Comparison of ENCODE assay signal across 23 cellular contexts in genomic region chr22:26433805-26434204, GRCh38. TPM values are rescaled to one million over a fixed set of nuclear protein-coding genes. Genes with fewer than 3 reads are reported as not detected.
A peak's percentile ranks its signal among the peaks of the same experiment; 100 is the strongest.
DNase-seq lines count a peak whose midpoint lies in the region; ATAC-seq, FAIRE-seq and TF ChIP-seq lines count a peak whose summit lies in the region.
"Had no signal": no experiment of that assay in that cellular context is flagged by ENCODE, and none has a peak within 500 bp of the region (broad histone marks: within the 10 kb centered on the region; RNA-seq: fewer than 3 reads in every experiment).

No MANE protein-coding gene starts in this region.

- no peaks in the 10 kb centered on the region for H3K9me2 ChIP-seq in MM.1S (replicated peaks; ENCODE audit: insufficient read depth, low read length)

- H4K20me1 ChIP-seq in GM12878 (ENCODE audit: control insufficient read depth, insufficient read depth), result peaks cover 4% of the 10 kb centered on the region; the same call in 1 of the 2 replicates
- H4K20me1 ChIP-seq in MM.1S (ENCODE audit: insufficient read depth, low read length), result no peaks in the 10 kb centered on the region

- no peak for TF ChIP-seq POLR2A in GM12878 (IDR thresholded peaks at IDR 0.05; ENCODE audit: low read depth, low read length)

- TF ChIP-seq CTCF in GM12878 (IDR thresholded peaks at IDR 0.05 in 2 of 3, conservative IDR thresholded peaks at IDR 0.05 in 1 of 3; ENCODE audit: control insufficient read depth in 2 of 3, extremely low read depth in 1 of 3, insufficient read depth in 1 of 3, low read depth in 3 of 3, low read length in 3 of 3), result no peak
- TF ChIP-seq CTCF in MM.1S (IDR thresholded peaks at IDR 0.05; ENCODE audit: low read length), result no peak

- H3K9me3 ChIP-seq in GM12878 (replicated peaks; ENCODE audit: control insufficient read depth, insufficient read depth, low read length), result no peaks in the 10 kb centered on the region
- no peaks in the 10 kb centered on the region for H3K9me3 ChIP-seq in MM.1S (replicated peaks; ENCODE audit: insufficient read depth, low read length)
- H3K9me3 ChIP-seq: A549; BE2C; BLaER1 treated with 17β-estradiol and CSF1 and Interleukin-3, amounts not matched to agents 10 nM and 100 nM; Caco-2; HAP-1 had no signal

- no peaks in the 10 kb centered on the region for H3K27me3 Mint-ChIP-seq in stimulated activated naive CD8-positive, alpha-beta T cell treated with anti-CD3 and anti-CD28 coated beads, Interleukin-15, Interleukin-2, amounts not matched to agents 100 ng/mL and 50 ng/mL, for 24 hours
- no peaks in the 10 kb centered on the region for H3K27me3 Mint-ChIP-seq in stimulated activated naive CD8-positive, alpha-beta T cell treated with anti-CD3 and anti-CD28 coated beads, Interleukin-15, amount 100 ng/mL, for 72 hours
- H3K27me3 Mint-ChIP-seq in memory B cell, result no peaks in the 10 kb centered on the region
- H3K27me3 Mint-ChIP-seq: CD4-positive, CD25-positive, alpha-beta regulatory T cell had no signal

- H3F3A ChIP-seq in MM.1S (ENCODE audit: insufficient read depth, low read length), result peaks cover 27% of the 10 kb centered on the region

- H3K9ac ChIP-seq in GM12878 (ENCODE audit: control insufficient read depth, insufficient read depth, low read length), result no peak overlapping the region
- no peak overlapping the region for H3K9ac ChIP-seq in MM.1S (ENCODE audit: low read length)
- H3K9ac ChIP-seq: BLaER1 treated with 17β-estradiol and CSF1 and Interleukin-3, amounts not matched to agents 10 nM and 100 nM had no signal

- in situ Hi-C loops in GM12878 (cut with MboI), result no loop called here

- H3K27me3 ChIP-seq in GM12878 (replicated peaks in 1 of 2; ENCODE audit: control insufficient read depth in 2 of 2, insufficient read depth in 2 of 2, low read length in 1 of 2) (no peaks in the 10 kb centered on the region), MM.1S (replicated peaks; ENCODE audit: insufficient read depth, low read length) (no peaks in the 10 kb centered on the region)
- H3K27me3 ChIP-seq: BLaER1 treated with 17β-estradiol and CSF1 and Interleukin-3, amounts not matched to agents 10 nM and 100 nM had no signal

- WGBS in GM12878 (ENCODE audit: insufficient coverage, insufficient replicate concordance, low lambda C conversion rate, missing lambda C conversion rate), result 96% methylated on average over 25 of the region's 25 CpGs

- H3K4me2 ChIP-seq in GM12878 (ENCODE audit: control insufficient read depth, insufficient read depth) (no peak overlapping the region), MM.1S (ENCODE audit: low read depth, low read length) (no peak overlapping the region)
- H3K4me2 ChIP-seq: A549 had no signal

- H3K27ac Mint-ChIP-seq in stimulated activated naive CD8-positive, alpha-beta T cell treated with anti-CD3 and anti-CD28 coated beads, Interleukin-15, Interleukin-2, amounts not matched to agents 100 ng/mL and 50 ng/mL, for 24 hours, result no peak overlapping the region
- no peak overlapping the region for H3K27ac Mint-ChIP-seq in stimulated activated naive CD8-positive, alpha-beta T cell treated with anti-CD3 and anti-CD28 coated beads, Interleukin-15, amount 100 ng/mL, for 72 hours
- H3K27ac Mint-ChIP-seq in memory B cell, result peak overlapping the region; percentile 76
- H3K27ac Mint-ChIP-seq: CD8-positive, alpha-beta T cell; HFFc6 had no signal

- H2AFZ ChIP-seq in GM12878 (ENCODE audit: control insufficient read depth, low read depth, low read length) (no peak overlapping the region), MM.1S (ENCODE audit: low read length) (no peak overlapping the region)

- H3K4me3 ChIP-seq in GM12878 (no peak overlapping the region), MM.1S (ENCODE audit: low read length) (no peak overlapping the region)
- H3K4me3 ChIP-seq: A549; BLaER1 treated with 17β-estradiol and CSF1 and Interleukin-3, amounts not matched to agents 10 nM and 100 nM; HAP-1 had no signal

- no peak for TF ChIP-seq RAD21 in GM12878 (IDR thresholded peaks at IDR 0.05; ENCODE audit: insufficient read depth, low read depth, low read length)

- H3K36me3 Mint-ChIP-seq in stimulated activated naive CD8-positive, alpha-beta T cell treated with anti-CD3 and anti-CD28 coated beads, Interleukin-15, Interleukin-2, amounts not matched to agents 100 ng/mL and 50 ng/mL, for 24 hours (ENCODE audit: low read depth), result peaks cover 40% of the 10 kb centered on the region
- H3K36me3 Mint-ChIP-seq in memory B cell, result peaks cover 11% of the 10 kb centered on the region

- SMC1A ChIA-PET in GM12878 (lab: Charles Lee; ENCODE audit: uncharacterized antibody, unreplicated experiment), result interaction anchor here (1.9 kb wide), 1 partner anchor 45 kb away, joined by 6 read pairs; no protein-coding TSS in a partner anchor

- POLR2A ChIA-PET in GM12878 (lab: Charles Lee), result no interaction called here

- intact Hi-C loops in GM12878 (cut with micrococcal nuclease; ENCODE audit: unreplicated experiment), result loop anchor here (5.0 kb wide), 1 partner anchor 48 kb away; the partner anchor contains the start of genes HPS4 and SRRD

- no peak overlapping the region for H3K27ac ChIP-seq in GM12878 (ENCODE audit: control insufficient read depth, insufficient read depth)
- H3K27ac ChIP-seq in MM.1S (ENCODE audit: low read length), result no peak overlapping the region
- H3K27ac ChIP-seq: A549 had no signal

- RAD21 ChIA-PET in GM12878 (lab: Charles Lee; ENCODE audit: unreplicated experiment), result no interaction called here

- no peak for ATAC-seq in stimulated activated naive CD8-positive, alpha-beta T cell treated with anti-CD3 and anti-CD28 coated beads, Interleukin-15, amount 100 ng/mL, for 72 hours
- ATAC-seq in GM12878 (no peak), memory B cell (ENCODE audit: low read depth) (no peak), GM21381 (IDR thresholded peaks at IDR 0.05; ENCODE audit: unreplicated experiment) (no peak)
- ATAC-seq: A549; CD8-positive, alpha-beta T cell had no signal

- peaks cover 26% of the 10 kb centered on the region for H3K4me1 ChIP-seq in GM12878 (ENCODE audit: control insufficient read depth, insufficient read depth, low read length)
- H3K4me1 ChIP-seq in MM.1S (ENCODE audit: low read length), result peaks cover 37% of the 10 kb centered on the region
- H3K4me1 ChIP-seq: A549, BE2C had no signal

- H3K4me1 Mint-ChIP-seq in stimulated activated naive CD8-positive, alpha-beta T cell treated with anti-CD3 and anti-CD28 coated beads, Interleukin-15, Interleukin-2, amounts not matched to agents 100 ng/mL and 50 ng/mL, for 24 hours (ENCODE audit: low read depth), result peaks cover 52% of the 10 kb centered on the region
- H3K4me1 Mint-ChIP-seq in stimulated activated naive CD8-positive, alpha-beta T cell treated with anti-CD3 and anti-CD28 coated beads, Interleukin-15, amount 100 ng/mL, for 72 hours, result peaks cover 71% of the 10 kb centered on the region
- peaks cover 45% of the 10 kb centered on the region for H3K4me1 Mint-ChIP-seq in memory B cell

- H3K79me2 ChIP-seq in GM12878 (ENCODE audit: control insufficient read depth, insufficient read depth, low read length), result peaks cover 29% of the 10 kb centered on the region
- H3K79me2 ChIP-seq in MM.1S (ENCODE audit: low read length), result peaks cover 53% of the 10 kb centered on the region

- CTCF ChIA-PET in GM12878 (lab: Yijun Ruan, JAX), result interaction anchor here (1.4 to 1.6 kb wide), 3 partner anchors 10 to 241 kb away, joined by 3 to 6 read pairs (median 4); no protein-coding TSS in a partner anchor

- no peaks in the 10 kb centered on the region for H3K9me3 Mint-ChIP-seq in stimulated activated naive CD8-positive, alpha-beta T cell treated with anti-CD3 and anti-CD28 coated beads, Interleukin-15, Interleukin-2, amounts not matched to agents 100 ng/mL and 50 ng/mL, for 24 hours
- H3K9me3 Mint-ChIP-seq in stimulated activated naive CD8-positive, alpha-beta T cell treated with anti-CD3 and anti-CD28 coated beads, Interleukin-15, amount 100 ng/mL, for 72 hours, result no peaks in the 10 kb centered on the region
- H3K9me3 Mint-ChIP-seq in memory B cell, result no peaks in the 10 kb centered on the region
- H3K9me3 Mint-ChIP-seq: CD4-positive, CD25-positive, alpha-beta regulatory T cell; CD8-positive, alpha-beta T cell; HFFc6 had no signal

- peaks cover 3 to 8% of the 10 kb centered on the region in 2 experiments; a peak in 2 of 4 replicates for H3K36me3 ChIP-seq in GM12878 (ENCODE audit: control insufficient read depth in 2 of 2, insufficient read depth in 2 of 2, low read length in 1 of 2)
- no peaks in the 10 kb centered on the region for H3K36me3 ChIP-seq in MM.1S (replicated peaks; ENCODE audit: insufficient read depth, low read length)
- H3K36me3 ChIP-seq: BE2C, HAP-1 had no signal

- no peak for FAIRE-seq in GM12878 (lab: Jason Lieb, UNC)
- peak; percentile 97 for FAIRE-seq in urothelium cell line (lab: Jason Lieb, UNC)
- FAIRE-seq: A549, H54 had no signal

- no TSS peak for BruUV-seq in GM12878 (replicated peaks; lab: Mats Ljungman, UMichigan)

- TF ChIP-seq EP300 in GM12878 (IDR thresholded peaks at IDR 0.05; ENCODE audit: borderline replicate concordance in 1 of 2, control insufficient read depth in 1 of 2, low read depth in 2 of 2, low read length in 2 of 2), result no peak

- DNase-seq in stimulated activated naive CD8-positive, alpha-beta T cell treated with anti-CD3 and anti-CD28 coated beads, Interleukin-15, amount 100 ng/mL, for 72 hours, result no peak
- DNase-seq in GM12878 (ENCODE audit: low read depth, low spot score) (no peak), memory B cell (ENCODE audit: low spot score in 2 of 2) (no peak), urothelium cell line (ENCODE audit: low spot score) (no peak), MM.1S (no peak), GDM1 (lab: John Stamatoyannopoulos, UW) (no peak)
- DNase-seq: 8988T; ACHN; AML-193; BE2C; Caco-2; CD4-positive, CD25-positive, alpha-beta regulatory T cell; CD8-positive, alpha-beta T cell; DMS 273 treated with DMSO at 0.1 percent for 48 hours; DMS79; GOT3; HFFc6 had no signal

- H3K4me3 Mint-ChIP-seq in stimulated activated naive CD8-positive, alpha-beta T cell treated with anti-CD3 and anti-CD28 coated beads, Interleukin-15, Interleukin-2, amounts not matched to agents 100 ng/mL and 50 ng/mL, for 24 hours, result peak overlapping the region; percentile 33
- H3K4me3 Mint-ChIP-seq in stimulated activated naive CD8-positive, alpha-beta T cell treated with anti-CD3 and anti-CD28 coated beads, Interleukin-15, amount 100 ng/mL, for 72 hours, result no peak overlapping the region
- no peak overlapping the region for H3K4me3 Mint-ChIP-seq in memory B cell
- H3K4me3 Mint-ChIP-seq: CD8-positive, alpha-beta T cell; HFFc6 had no signal

RNA-seq across cellular contexts. Expression of gene ASPHD2, which starts 4.7 kb away (rescaled TPM):
- total RNA-seq in GM12878 (2013; cell fraction: nucleolus; rRNA removed), result 8.5 and 10.4 TPM in 2 replicates
- 10.4 and 10.8 TPM in 2 replicates for total RNA-seq in GM12878 (2014; rRNA removed)
- total RNA-seq in GM12878 (2014; rRNA removed; fragmentation: Illumina TruSeq; extraction: Trizol), result 5.0 and 5.3 TPM in 2 replicates
- 10.6 TPM in 2 replicates for total RNA-seq in GM12878 (2021)
- polyA plus RNA-seq in GM12878 (2011; ENCODE audit: low read depth), result 2.3 TPM
- 6.2 and 7.7 TPM in 2 replicates for polyA plus RNA-seq in GM12878 (2011; rRNA removed)
- polyA plus RNA-seq in GM12878 (2011; cell fraction: cytosol; rRNA removed), result 7.7 and 8.5 TPM in 2 replicates
- polyA plus RNA-seq in GM12878 (2011; cell fraction: nucleus; rRNA removed), result 6.9 and 7.5 TPM in 2 replicates
- polyA plus RNA-seq in GM12878 (2012), result 3.4 and 4.4 TPM in 2 replicates
- polyA plus RNA-seq in GM12878 (2014; fragmentation: Illumina TruSeq; extraction: Trizol), result 3.5 and 5.1 TPM in 2 replicates
- polyA plus RNA-seq in GM12878 (2014; fragmentation: Nextera tagmentation; extraction: Ambion mirVana), result 1 to 10 TPM; 1.6 to 2.3 TPM
- 9.0 TPM in 2 replicates for polyA plus RNA-seq in GM12878 (2014; rRNA removed)
- polyA plus RNA-seq in GM12878 (2016; fragmentation: Nextera tagmentation; extraction: Ambion mirVana), result 1 to 10 TPM; 1.6 to 3.2 TPM
- 10.2 and 15.7 TPM in 2 replicates for polyA minus RNA-seq in GM12878 (2011; rRNA and poly(A)+ RNA removed)
- polyA minus RNA-seq in GM12878 (2011; cell fraction: cytosol; rRNA and poly(A)+ RNA removed), result 3.7 and 5.5 TPM in 2 replicates
- 4.5 and 6.3 TPM in 2 replicates for polyA minus RNA-seq in GM12878 (2011; cell fraction: nucleus; rRNA and poly(A)+ RNA removed)
- total RNA-seq: Caco-2 had no signal

RNA-seq across cellular contexts. Expression of gene HPS4, which starts 49.8 kb away (rescaled TPM):
- total RNA-seq in GM12878 (2013; cell fraction: nucleolus; rRNA removed), result 182 and 200 TPM in 2 replicates
- total RNA-seq in GM12878 (2014; rRNA removed) (36.7 and 38.5 TPM in 2 replicates), GM12878 (2014; rRNA removed; fragmentation: Illumina TruSeq; extraction: Trizol) (24.2 and 25.7 TPM in 2 replicates), GM12878 (2021) (34.2 and 35.2 TPM in 2 replicates)
- 19.5 TPM for polyA plus RNA-seq in GM12878 (2011; ENCODE audit: low read depth)
- polyA plus RNA-seq in GM12878 (2011; rRNA removed) (36.5 and 52.5 TPM in 2 replicates), GM12878 (2014; fragmentation: Illumina TruSeq; extraction: Trizol) (27.3 and 31.1 TPM in 2 replicates), GM12878 (2014; fragmentation: Nextera tagmentation; extraction: Ambion mirVana) (10 to 100 TPM; 11.7 to 12.3 TPM), GM12878 (2014; rRNA removed) (32.4 and 34.4 TPM in 2 replicates), GM12878 (2016; fragmentation: Nextera tagmentation; extraction: Ambion mirVana) (10 to 100 TPM; 28.7 to 30.5 TPM)
- polyA plus RNA-seq in GM12878 (2011; cell fraction: cytosol; rRNA removed), result 35.8 and 37.7 TPM in 2 replicates
- polyA plus RNA-seq in GM12878 (2011; cell fraction: nucleus; rRNA removed), result 119 and 130 TPM in 2 replicates
- polyA plus RNA-seq in GM12878 (2012), result 26.4 and 30.0 TPM in 2 replicates
- 40.2 and 41.4 TPM in 2 replicates for polyA minus RNA-seq in GM12878 (2011; rRNA and poly(A)+ RNA removed)
- polyA minus RNA-seq in GM12878 (2011; cell fraction: cytosol; rRNA and poly(A)+ RNA removed), result 14.2 and 15.0 TPM in 2 replicates
- polyA minus RNA-seq in GM12878 (2011; cell fraction: nucleus; rRNA and poly(A)+ RNA removed), result 43.3 and 49.2 TPM in 2 replicates

RNA-seq across cellular contexts. Expression of gene SRRD, which starts 49.9 kb away (rescaled TPM):
- 14.9 and 17.6 TPM in 2 replicates for total RNA-seq in GM12878 (2013; cell fraction: nucleolus; rRNA removed)
- total RNA-seq in GM12878 (2014; rRNA removed), result 17.2 and 17.7 TPM in 2 replicates
- 21.2 and 26.4 TPM in 2 replicates for total RNA-seq in GM12878 (2014; rRNA removed; fragmentation: Illumina TruSeq; extraction: Trizol)
- total RNA-seq in GM12878 (2021), result 27.5 and 32.9 TPM in 2 replicates
- polyA plus RNA-seq in GM12878 (2011; ENCODE audit: low read depth), result 9.4 TPM
- polyA plus RNA-seq in GM12878 (2011; rRNA removed), result 50.5 and 55.9 TPM in 2 replicates
- polyA plus RNA-seq in GM12878 (2011; cell fraction: cytosol; rRNA removed), result 20.4 and 32.3 TPM in 2 replicates
- 16.9 and 17.7 TPM in 2 replicates for polyA plus RNA-seq in GM12878 (2011; cell fraction: nucleus; rRNA removed)
- 9.4 and 18.9 TPM in 2 replicates for polyA plus RNA-seq in GM12878 (2012)
- 31.5 and 41.6 TPM in 2 replicates for polyA plus RNA-seq in GM12878 (2014; fragmentation: Illumina TruSeq; extraction: Trizol)
- polyA plus RNA-seq in GM12878 (2014; fragmentation: Nextera tagmentation; extraction: Ambion mirVana), result 10 to 100 TPM in 1 of 2 experiments, 1 to 10 TPM in 1; 4.1 to 15.4 TPM
- polyA plus RNA-seq in GM12878 (2014; rRNA removed), result 22.3 and 27.4 TPM in 2 replicates
- 10 to 100 TPM; 42.9 to 50.6 TPM for polyA plus RNA-seq in GM12878 (2016; fragmentation: Nextera tagmentation; extraction: Ambion mirVana)
- polyA minus RNA-seq in GM12878 (2011; rRNA and poly(A)+ RNA removed), result 30.7 and 36.9 TPM in 2 replicates
- 7.6 and 9.1 TPM in 2 replicates for polyA minus RNA-seq in GM12878 (2011; cell fraction: cytosol; rRNA and poly(A)+ RNA removed)
- 4.8 and 7.7 TPM in 2 replicates for polyA minus RNA-seq in GM12878 (2011; cell fraction: nucleus; rRNA and poly(A)+ RNA removed)
